22 cellular contexts compared by ENCODE assay signal in genomic region chr16:81137754-81138153, GRCh38. TPM values are rescaled to one million over a fixed set of nuclear protein-coding genes. Genes with fewer than 3 reads are reported as not detected.
DNase-seq lines count a peak whose midpoint lies in the region; ATAC-seq and TF ChIP-seq lines count a peak whose summit lies in the region.
"Had no signal": no experiment of that assay in that cellular context is flagged by ENCODE, and none has a peak within 500 bp of the region (broad histone marks: within the 10 kb centered on the region; RNA-seq: fewer than 3 reads in every experiment).

No MANE protein-coding gene starts in this region.

- peak overlapping the region; percentile 74 for H3K27ac ChIP-seq in layer of hippocampus (ENCODE audit: low read depth, low read length)
- H3K27ac ChIP-seq: SJCRH30 had no signal

- no peaks in the 10 kb centered on the region for H3K27me3 Mint-ChIP-seq in Caco-2 (ENCODE audit: insufficient read depth, unreplicated experiment)
- peaks cover 25% of the 10 kb centered on the region for H3K27me3 Mint-ChIP-seq in stimulated activated memory B cell treated with anti-CD40 and anti-IgM and Interleukin-4, amounts not matched to agents 10 μg/mL and 1 μg/mL and 100 μg/mL, for 72 hours
- no peaks in the 10 kb centered on the region for H3K27me3 Mint-ChIP-seq in T-helper 2 cell treated with Interferon-gamma antibody and Interleukin-4, amounts not matched to agents 5 μg/mL and 100 μg/mL, for 36 hours (ENCODE audit: low read depth)

- intact Hi-C loops in Caco-2 (cut with micrococcal nuclease; ENCODE audit: unreplicated experiment) = no loop called here

- no peaks in the 10 kb centered on the region for H3K36me3 ChIP-seq in Caco-2 (ENCODE audit: control insufficient read depth, insufficient read depth, low read length)
- H3K36me3 ChIP-seq in NT2/D1 (ENCODE audit: insufficient read depth, insufficient read length, low read length) = no peaks in the 10 kb centered on the region
- H3K36me3 ChIP-seq: Peyer's patch, SJCRH30 had no signal

- no peaks in the 10 kb centered on the region for H3K27me3 ChIP-seq in Caco-2 (replicated peaks; ENCODE audit: control insufficient read depth, insufficient read depth, low read length)
- no peaks in the 10 kb centered on the region for H3K27me3 ChIP-seq in NT2/D1 (ENCODE audit: insufficient read depth, insufficient read length)
- H3K27me3 ChIP-seq in layer of hippocampus (ENCODE audit: control insufficient read depth, insufficient read depth, low read length) = no peaks in the 10 kb centered on the region
- H3K27me3 ChIP-seq: Peyer's patch, SJCRH30 had no signal

- H3K9me3 ChIP-seq in Caco-2 (no peaks in the 10 kb centered on the region), NT2/D1 (ENCODE audit: insufficient read depth, low read length) (no peaks in the 10 kb centered on the region)
- H3K9me3 ChIP-seq: Peyer's patch, SJCRH30 had no signal

- no peaks in the 10 kb centered on the region for H3K9me3 Mint-ChIP-seq in Caco-2 (ENCODE audit: unreplicated experiment)
- no peaks in the 10 kb centered on the region for H3K9me3 Mint-ChIP-seq in stimulated activated memory B cell treated with anti-CD40 and anti-IgM and Interleukin-4, amounts not matched to agents 10 μg/mL and 1 μg/mL and 100 μg/mL, for 72 hours
- H3K9me3 Mint-ChIP-seq in T-helper 2 cell treated with Interferon-gamma antibody and Interleukin-4, amounts not matched to agents 5 μg/mL and 100 μg/mL, for 36 hours = no peaks in the 10 kb centered on the region

- no peak overlapping the region for H3K4me3 Mint-ChIP-seq in Caco-2 (ENCODE audit: unreplicated experiment)
- no peak overlapping the region for H3K4me3 Mint-ChIP-seq in stimulated activated memory B cell treated with anti-CD40 and anti-IgM and Interleukin-4, amounts not matched to agents 10 μg/mL and 1 μg/mL and 100 μg/mL, for 72 hours
- H3K4me3 Mint-ChIP-seq in T-helper 2 cell treated with Interferon-gamma antibody and Interleukin-4, amounts not matched to agents 5 μg/mL and 100 μg/mL, for 36 hours = no peak overlapping the region

- peak; percentile 6 for ATAC-seq in stimulated activated memory B cell treated with anti-CD40 and anti-IgM and Interleukin-4, amounts not matched to agents 10 μg/mL and 1 μg/mL and 100 μg/mL, for 72 hours
- ATAC-seq: SK-N-SH treated with all-trans-retinoic acid at 6 μM for 48 hours had no signal

- no peaks in the 10 kb centered on the region for H3K36me3 Mint-ChIP-seq in Caco-2 (ENCODE audit: insufficient read depth, unreplicated experiment)
- no peaks in the 10 kb centered on the region for H3K36me3 Mint-ChIP-seq in stimulated activated memory B cell treated with anti-CD40 and anti-IgM and Interleukin-4, amounts not matched to agents 10 μg/mL and 1 μg/mL and 100 μg/mL, for 72 hours
- H3K36me3 Mint-ChIP-seq in T-helper 2 cell treated with Interferon-gamma antibody and Interleukin-4, amounts not matched to agents 5 μg/mL and 100 μg/mL, for 36 hours (ENCODE audit: low read depth) = no peaks in the 10 kb centered on the region

- POLR2A ChIA-PET in Caco-2 (lab: Charles Lee) = no interaction called here

- peak overlapping the region; percentile 8 for H3K9ac ChIP-seq in NT2/D1 (ENCODE audit: insufficient read length, low read depth)

- H3K4me3 ChIP-seq in Caco-2 (ENCODE audit: low read depth, low read length) = no peak overlapping the region
- no peak overlapping the region for H3K4me3 ChIP-seq in NT2/D1 (ENCODE audit: insufficient read length, low read depth)
- H3K4me3 ChIP-seq: Peyer's patch, SJCRH30 had no signal

- CTCF ChIA-PET in Caco-2 (lab: Charles Lee) = no interaction called here

- H3K27ac Mint-ChIP-seq in Caco-2 (ENCODE audit: unreplicated experiment) = peak overlapping the region; percentile 81
- H3K27ac Mint-ChIP-seq in stimulated activated memory B cell treated with anti-CD40 and anti-IgM and Interleukin-4, amounts not matched to agents 10 μg/mL and 1 μg/mL and 100 μg/mL, for 72 hours = no peak overlapping the region
- no peak overlapping the region for H3K27ac Mint-ChIP-seq in T-helper 2 cell treated with Interferon-gamma antibody and Interleukin-4, amounts not matched to agents 5 μg/mL and 100 μg/mL, for 36 hours

- TF ChIP-seq CTCF in Caco-2 (IDR thresholded peaks at IDR 0.05; ENCODE audit: insufficient read depth in 1 of 2, low read depth in 1 of 2, low read length in 1 of 2, severe bottlenecking in 1 of 2, unreplicated experiment in 1 of 2) = no peak

- H3K4me1 Mint-ChIP-seq in Caco-2 (ENCODE audit: low read depth, unreplicated experiment) = peaks cover 31% of the 10 kb centered on the region
- no peaks in the 10 kb centered on the region for H3K4me1 Mint-ChIP-seq in stimulated activated memory B cell treated with anti-CD40 and anti-IgM and Interleukin-4, amounts not matched to agents 10 μg/mL and 1 μg/mL and 100 μg/mL, for 72 hours
- no peaks in the 10 kb centered on the region for H3K4me1 Mint-ChIP-seq in T-helper 2 cell treated with Interferon-gamma antibody and Interleukin-4, amounts not matched to agents 5 μg/mL and 100 μg/mL, for 36 hours (ENCODE audit: low read depth)

- no TSS peak for BruUV-seq in Caco-2 (replicated peaks; lab: Mats Ljungman, UMichigan)

- DNase-seq in Caco-2 = no peak
- no peak for DNase-seq in NT2/D1 (ENCODE audit: low read depth, low spot score)
- DNase-seq in A172 (ENCODE audit: low spot score) = no peak
- DNase-seq in T-helper 2 cell treated with Interferon-gamma antibody and Interleukin-4, amounts not matched to agents 5 μg/mL and 100 μg/mL, for 36 hours (ENCODE audit: low spot score) = no peak
- no peak for DNase-seq in stimulated activated CD4-positive, alpha-beta T cell treated with anti-CD3 and anti-CD28 coated beads, Interleukin-12 subunit alpha, Interleukin-12 subunit beta, amount 100 ng/mL, for 4 hours
- no peak for DNase-seq in RPMI8226
- DNase-seq: 8988T, GOT3, HCEC 1CT, KG1, NCI-H1092 treated with DMSO at 0.1 percent for 48 hours, NCI-H1436, NCI-H187, NCI-H2081 treated with DMSO at 0.1 percent for 48 hours, NCI-H2171, NCI-H226, NCI-H510A, Peyer's patch, SJCRH30 had no signal

- H3K4me1 ChIP-seq in Caco-2 (peaks cover 40% of the 10 kb centered on the region), NT2/D1 (ENCODE audit: insufficient read depth, insufficient read length) (peaks cover 21% of the 10 kb centered on the region)
- H3K4me1 ChIP-seq: Peyer's patch, SJCRH30 had no signal

RNA-seq across cellular contexts. Expression of gene GCSH, which starts 41.6 kb away (rescaled TPM):
- total RNA-seq in Caco-2 (2022) = 105 and 115 TPM in 2 replicates
- 72.8 and 85.0 TPM in 2 replicates for total RNA-seq in A172 (2014; rRNA removed; shearing (Covaris generic))
